27 cellular contexts compared by ENCODE assay signal in the genomic region with DNA sequence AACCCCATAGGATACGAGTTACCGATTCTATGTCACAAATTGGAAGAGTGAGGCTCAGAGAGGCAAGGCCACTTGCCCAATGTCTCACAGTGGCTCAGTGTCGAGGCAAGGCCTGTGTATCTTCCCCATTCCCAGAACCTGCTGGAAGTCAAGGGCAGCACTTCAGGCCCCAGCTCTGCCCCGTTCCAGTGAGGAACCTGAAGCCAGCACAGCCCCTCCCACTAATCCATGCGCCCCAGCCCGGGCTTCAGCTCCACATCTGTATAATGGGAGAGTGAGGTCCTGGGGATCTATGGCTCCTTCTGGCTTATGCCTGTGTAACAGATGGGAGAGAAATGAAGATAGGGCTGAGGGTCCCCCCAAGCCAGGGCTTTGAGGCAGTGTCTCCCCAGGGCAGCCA.
"Had no signal": no experiment of that assay in that cellular context is flagged by ENCODE, and none has a peak within 500 bp of the region (broad histone marks: within the 10 kb centered on the region; RNA-seq: fewer than 3 reads in every experiment).

No MANE protein-coding gene starts in this region.

- H3K36me3 ChIP-seq: heart left ventricle, left lung, ovary, thoracic aorta, transverse colon, upper lobe of right lung, uterus had no signal

- H3K27ac Mint-ChIP-seq: effector memory CD8-positive, alpha-beta T cell; mesothelial cell of epicardium; stimulated activated memory B cell treated with anti-CD40 and anti-IgM and Interleukin-4, amounts not matched to agents 10 μg/mL and 1 μg/mL and 100 μg/mL, for 72 hours had no signal

- H3K4me3 ChIP-seq: coronary artery, heart left ventricle, hepatocyte, left lung, mucosa of descending colon, ovary, thoracic aorta, transverse colon, upper lobe of right lung, uterus had no signal

- DNase-seq: dermis blood vessel endothelial cell; effector memory CD8-positive, alpha-beta T cell; heart left ventricle; left cardiac atrium; left lung; mesenchymal stem cell; mucosa of descending colon; naive B cell; occipital lobe; ovary; posterior cingulate gyrus; stimulated activated CD4-positive, alpha-beta T cell treated with anti-CD3 and anti-CD28 coated beads, Interleukin-2, amount 100 ng/mL, for 24 hours; stimulated activated CD4-positive, alpha-beta T cell treated with anti-CD3 and anti-CD28 coated beads, Interleukin-4, amount 100 ng/mL, for 24 hours; stimulated activated naive CD8-positive, alpha-beta T cell treated with anti-CD3 and anti-CD28 coated beads, Interleukin-15, Interleukin-2, amounts not matched to agents 100 U/mL and 50 U/mL, for 24 hours; transverse colon; uterus had no signal

- H3K4me1 Mint-ChIP-seq: naive B cell had no signal

- H3K27me3 ChIP-seq: heart left ventricle, hepatocyte, left lung, ovary, transverse colon, upper lobe of right lung, uterus had no signal

- H3K9me3 ChIP-seq: heart left ventricle, left lung, mucosa of descending colon, ovary, thoracic aorta, transverse colon, upper lobe of right lung, uterus had no signal

- H3K4me2 ChIP-seq: hepatocyte had no signal

- H3K27ac ChIP-seq: coronary artery, hepatocyte, left lung, ovary, thoracic aorta, upper lobe of right lung, uterus had no signal

- H2AFZ ChIP-seq: hepatocyte had no signal

- H3K4me3 Mint-ChIP-seq: effector memory CD8-positive, alpha-beta T cell; mesothelial cell of epicardium; naive B cell; stimulated activated memory B cell treated with anti-CD40 and anti-IgM and Interleukin-4, amounts not matched to agents 10 μg/mL and 1 μg/mL and 100 μg/mL, for 72 hours had no signal

- H3K79me2 ChIP-seq: hepatocyte had no signal

- H3K36me3 Mint-ChIP-seq: naive B cell; stimulated activated memory B cell treated with anti-CD40 and anti-IgM and Interleukin-4, amounts not matched to agents 10 μg/mL and 1 μg/mL and 100 μg/mL, for 72 hours had no signal

- ATAC-seq: effector memory CD8-positive, alpha-beta T cell; heart left ventricle; left cardiac atrium; left lung; mucosa of descending colon; sciatic nerve; stimulated activated memory B cell treated with anti-CD40 and anti-IgM and Interleukin-4, amounts not matched to agents 10 μg/mL and 1 μg/mL and 100 μg/mL, for 72 hours; stimulated activated naive CD8-positive, alpha-beta T cell treated with anti-CD3 and anti-CD28 coated beads, Interleukin-15, Interleukin-2, amounts not matched to agents 100 U/mL and 50 U/mL, for 24 hours; upper lobe of right lung had no signal

- H3K9me3 Mint-ChIP-seq: effector memory CD8-positive, alpha-beta T cell; mesothelial cell of epicardium; naive B cell; nephron; stimulated activated memory B cell treated with anti-CD40 and anti-IgM and Interleukin-4, amounts not matched to agents 10 μg/mL and 1 μg/mL and 100 μg/mL, for 72 hours had no signal

- FAIRE-seq: endometrium, frontal cortex, islet of Langerhans had no signal
